8 cellular contexts compared by ENCODE assay signal in genomic region chr16:65745-66144, GRCh38. TPM values are rescaled to one million over a fixed set of nuclear protein-coding genes. Genes with fewer than 3 reads are reported as not detected.
DNase-seq lines count a peak whose midpoint lies in the region; ATAC-seq lines count a peak whose summit lies in the region.

No MANE protein-coding gene starts in this region.

- H2BK15ac ChIP-seq in mesendoderm (replicated peaks; ENCODE audit: low read depth): no peak overlapping the region

- H4K5ac ChIP-seq in mesendoderm (ENCODE audit: low read length): no peak overlapping the region

- peaks cover 25% of the 10 kb centered on the region for H3K79me2 ChIP-seq in mesendoderm (ENCODE audit: control insufficient read depth, insufficient read depth, low read length)

- H3K27ac ChIP-seq in mesendoderm (ENCODE audit: low read depth, low read length): no peak overlapping the region

- peak; percentile 75 for DNase-seq in Caki2 (ENCODE audit: low read depth)
- DNase-seq in NOMO-1 (lab: John Stamatoyannopoulos, UW; ENCODE audit: unreplicated experiment in 2 of 2): peak; percentile 75 to 83
- DNase-seq in activated CD8-positive, alpha-beta memory T cell treated with anti-CD3 and anti-CD28 coated beads for 1 hour (ENCODE audit: extremely low read depth in 1 of 2, low read depth in 1 of 2): peak; percentile 57 to 81
- peak; percentile 72 for DNase-seq in effector CD8-positive, alpha-beta T cell (lab: John Stamatoyannopoulos, UW)
- peak; percentile 82 for DNase-seq in mesendoderm
- DNase-seq in stimulated activated CD8-positive, alpha-beta memory T cell treated with anti-CD3 and anti-CD28 coated beads, Interleukin-15, amount 100 ng/mL, for 48 hours (ENCODE audit: low read depth in 2 of 2): peak; percentile 77 to 81
- DNase-seq in NCI-H1048 (lab: John Stamatoyannopoulos, UW): no peak

- H3K79me1 ChIP-seq in mesendoderm (ENCODE audit: low read length): peaks cover 39% of the 10 kb centered on the region

- H3K9ac ChIP-seq in mesendoderm (ENCODE audit: low read length): no peak overlapping the region

- in situ Hi-C loops in Caki2 (cut with HindIII; ENCODE audit: low pct_unique_long_range_greater_than_20kb, low sequenced_read_pairs): no loop called here

- H3K4me2 ChIP-seq in mesendoderm (ENCODE audit: low read length): no peak overlapping the region

- peaks cover 10% of the 10 kb centered on the region for H3K4me1 ChIP-seq in mesendoderm (ENCODE audit: control insufficient read depth, low read depth, low read length)

- H3K23ac ChIP-seq in mesendoderm (ENCODE audit: low read length): no peak overlapping the region

- peaks cover 11% of the 10 kb centered on the region for H3K36me3 ChIP-seq in mesendoderm (ENCODE audit: control insufficient read depth, insufficient read depth, low read length)

- no CpG with 5 or more reads among the region's 17 CpGs for WGBS in mesendoderm (ENCODE audit: extremely low coverage, insufficient coverage, low lambda C conversion rate)

- H3K56ac ChIP-seq in mesendoderm (ENCODE audit: low read length): peak overlapping the region; percentile 12

- no peaks in the 10 kb centered on the region for H3K27me3 ChIP-seq in mesendoderm (ENCODE audit: insufficient read depth, low read length, poor library complexity)

- peak; percentile 40 for ATAC-seq in HG03565 (IDR thresholded peaks at IDR 0.05; ENCODE audit: unreplicated experiment)

- no peak overlapping the region for H2AK5ac ChIP-seq in mesendoderm (ENCODE audit: low read length)

- no peak overlapping the region for H3K18ac ChIP-seq in mesendoderm (ENCODE audit: low read length)

- no peak overlapping the region for H2BK5ac ChIP-seq in mesendoderm (ENCODE audit: low read length)

- no peak overlapping the region for H3K4me3 ChIP-seq in mesendoderm (ENCODE audit: low read length)

- H4K8ac ChIP-seq in mesendoderm (ENCODE audit: low read depth, low read length): no peak overlapping the region

- no peak overlapping the region for H3K4ac ChIP-seq in mesendoderm (ENCODE audit: low read depth, low read length)

- no peak overlapping the region for H2BK120ac ChIP-seq in mesendoderm (ENCODE audit: low read depth, low read length)

RNA-seq across cellular contexts. Expression of gene RHBDF1, which starts 6.7 kb away (rescaled TPM):
- 11.8 and 19.5 TPM in 2 replicates for total RNA-seq in Caki2 (2014; rRNA removed; shearing (Covaris generic); ENCODE audit: low replicate concordance)
- polyA plus RNA-seq in mesendoderm (2013, experiment 1 of 2): 95.5 TPM
- polyA plus RNA-seq in mesendoderm (2013, experiment 2 of 2): 92.6 TPM

RNA-seq across cellular contexts. Expression of gene SNRNP25, which starts 12.1 kb away (rescaled TPM):
- total RNA-seq in Caki2 (2014; rRNA removed; shearing (Covaris generic); ENCODE audit: low replicate concordance): 63.4 and 83.6 TPM in 2 replicates
- polyA plus RNA-seq in mesendoderm (2013, experiment 1 of 2): 46.6 TPM
- 45.1 TPM for polyA plus RNA-seq in mesendoderm (2013, experiment 2 of 2)

RNA-seq across cellular contexts. Expression of gene MPG, which starts 12.3 kb away (rescaled TPM):
- total RNA-seq in Caki2 (2014; rRNA removed; shearing (Covaris generic); ENCODE audit: low replicate concordance): 387 and 416 TPM in 2 replicates
- polyA plus RNA-seq in mesendoderm (2013, experiment 1 of 2): 60.2 TPM
- 62.3 TPM for polyA plus RNA-seq in mesendoderm (2013, experiment 2 of 2)

RNA-seq across cellular contexts. Expression of gene POLR3K, which starts 12.3 kb away (rescaled TPM):
- 32.3 and 39.8 TPM in 2 replicates for total RNA-seq in Caki2 (2014; rRNA removed; shearing (Covaris generic); ENCODE audit: low replicate concordance)
- 40.6 TPM for polyA plus RNA-seq in mesendoderm (2013, experiment 1 of 2)
- polyA plus RNA-seq in mesendoderm (2013, experiment 2 of 2): 41.4 TPM
